9 cellular contexts compared by ENCODE assay signal in the genomic region with DNA sequence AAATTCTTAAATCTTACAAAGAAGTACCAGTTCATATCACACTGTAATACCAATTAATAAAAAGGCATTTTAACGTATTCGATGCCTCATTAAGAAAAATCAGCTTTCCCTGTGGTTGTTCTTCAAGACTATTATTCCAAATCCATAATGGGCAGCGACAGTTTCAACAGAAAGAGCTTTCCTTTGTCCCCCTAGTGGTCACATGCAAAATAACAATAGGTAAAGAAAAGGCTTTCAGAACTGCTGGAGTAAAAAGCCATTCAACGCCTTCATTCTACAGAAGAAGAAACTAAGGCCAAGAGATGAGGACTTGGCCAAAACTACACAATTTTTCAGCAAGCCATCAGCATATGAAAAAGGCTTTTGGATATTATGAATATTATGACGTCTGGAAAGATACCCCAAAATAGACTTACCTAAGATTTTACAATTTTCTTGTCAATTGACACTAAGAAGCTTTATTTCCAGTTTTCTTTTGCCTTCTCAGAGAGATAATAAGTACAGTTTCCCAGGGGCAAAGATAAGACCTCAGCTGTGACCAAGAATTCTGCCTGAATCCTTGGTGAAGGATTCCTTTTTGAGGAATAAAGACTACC. TPM values are rescaled to one million over a fixed set of nuclear protein-coding genes. Genes with fewer than 3 reads are reported as not detected.
A peak's percentile ranks its signal among the peaks of the same experiment; 100 is the strongest.
DNase-seq lines count a peak whose midpoint lies in the region; ATAC-seq, FAIRE-seq and TF ChIP-seq lines count a peak whose summit lies in the region.
"Had no signal": no experiment of that assay in that cellular context is flagged by ENCODE, and none has a peak within 500 bp of the region (broad histone marks: within the 10 kb centered on the region; RNA-seq: fewer than 3 reads in every experiment).

No MANE protein-coding gene starts in this region.

- H3K9me3 ChIP-seq in small intestine (ENCODE audit: control insufficient read depth, low read depth): no peaks in the 10 kb centered on the region

- 19 to 25% (median 23%) methylated on average over 5 of the region's 5 CpGs for WGBS in small intestine, 3 donors

- DNase-seq in G401 (ENCODE audit: low spot score) (peak; percentile 57), HT-29 (ENCODE audit: low spot score) (peak; percentile 77), RKO (ENCODE audit: low spot score) (peak; percentile 56), fibroblast of mammary gland (ENCODE audit: low read depth) (peak; percentile 34), small intestine (peak; percentile 64), mesenteric fat pad (ENCODE audit: low spot score) (no peak)
- no peak for DNase-seq in activated effector memory CD4-positive, alpha-beta T cell treated with anti-CD3 and anti-CD28 coated beads, Interleukin-2, amount 50 U/mL, for 16 hours

- H3K4me3 ChIP-seq in fibroblast of mammary gland (ENCODE audit: control insufficient read depth, low read depth, low read length) (no peak overlapping the region), small intestine (ENCODE audit: low read depth in 1 of 2, low read length in 2 of 2) (no peak overlapping the region)

- peaks cover 0 to 2% of the 10 kb centered on the region in 2 donors for H3K27me3 ChIP-seq in small intestine (ENCODE audit: control insufficient read depth in 2 of 2, insufficient read depth in 2 of 2, low read length in 2 of 2)

- H3K4me1 ChIP-seq in small intestine (ENCODE audit: control insufficient read depth in 2 of 2, insufficient read depth in 1 of 2, low read depth in 1 of 2, low read length in 1 of 2): no peaks in the 10 kb centered on the region

- ATAC-seq in activated CD4-positive, CD25-positive, alpha-beta regulatory T cell treated with anti-CD3 and anti-CD28 coated beads, Interleukin-2, amount 50 U/mL, for 24 hours: no peak

- FAIRE-seq in small intestine (lab: Jason Lieb, UNC): no peak

- in situ Hi-C loops in G401 (cut with HindIII; ENCODE audit: low sequenced_read_pairs): no loop called here

- no peak overlapping the region for H3K27ac ChIP-seq in small intestine (ENCODE audit: low read depth in 1 of 2, low read length in 1 of 2)

- H3K36me3 ChIP-seq in small intestine (ENCODE audit: control insufficient read depth in 2 of 2, insufficient read depth in 2 of 2, low read length in 2 of 2): no peaks in the 10 kb centered on the region

- peak; percentile 83 for TF ChIP-seq CTCF in fibroblast of mammary gland (conservative IDR thresholded peaks at IDR 0.05; ENCODE audit: control insufficient read depth, insufficient read depth, low read depth, low read length)

RNA-seq across cellular contexts. Expression of a gene that starts 6.7 kb away (rescaled TPM):
- total RNA-seq in G401 (2014; rRNA removed; shearing (Covaris generic)): 0.43 and 0.58 TPM in 2 replicates
- total RNA-seq in HT-29 (2014; rRNA removed; shearing (Covaris generic)): not detected in 2 replicates
- polyA plus RNA-seq in small intestine: 1 to 10 TPM in 1 of 3 donors, under 1 TPM in 2; 0.22 to 2.4 (median 0.54) TPM
- 1.3 TPM for total RNA-seq in mesenteric fat pad
- total RNA-seq: T-helper 2 cell treated with Interferon-gamma antibody and Interleukin-4, amounts not matched to agents 100 ng/mL and 5 ng/mL, for 36 hours had no signal

Comparison
In these comparisons a context has a peak if more than half of its experiments do, and no peak if none do; other contexts are left out.
1. DNase-seq: peak in G401 (single experiment), HT-29 (single experiment), RKO (single experiment), fibroblast of mammary gland (single experiment) and small intestine (single experiment); none in mesenteric fat pad (single experiment) and activated effector memory CD4-positive, alpha-beta T cell treated with anti-CD3 and anti-CD28 coated beads, Interleukin-2, amount 50 U/mL, for 16 hours (single experiment).